8 cellular contexts compared by ENCODE assay signal in the genomic region with DNA sequence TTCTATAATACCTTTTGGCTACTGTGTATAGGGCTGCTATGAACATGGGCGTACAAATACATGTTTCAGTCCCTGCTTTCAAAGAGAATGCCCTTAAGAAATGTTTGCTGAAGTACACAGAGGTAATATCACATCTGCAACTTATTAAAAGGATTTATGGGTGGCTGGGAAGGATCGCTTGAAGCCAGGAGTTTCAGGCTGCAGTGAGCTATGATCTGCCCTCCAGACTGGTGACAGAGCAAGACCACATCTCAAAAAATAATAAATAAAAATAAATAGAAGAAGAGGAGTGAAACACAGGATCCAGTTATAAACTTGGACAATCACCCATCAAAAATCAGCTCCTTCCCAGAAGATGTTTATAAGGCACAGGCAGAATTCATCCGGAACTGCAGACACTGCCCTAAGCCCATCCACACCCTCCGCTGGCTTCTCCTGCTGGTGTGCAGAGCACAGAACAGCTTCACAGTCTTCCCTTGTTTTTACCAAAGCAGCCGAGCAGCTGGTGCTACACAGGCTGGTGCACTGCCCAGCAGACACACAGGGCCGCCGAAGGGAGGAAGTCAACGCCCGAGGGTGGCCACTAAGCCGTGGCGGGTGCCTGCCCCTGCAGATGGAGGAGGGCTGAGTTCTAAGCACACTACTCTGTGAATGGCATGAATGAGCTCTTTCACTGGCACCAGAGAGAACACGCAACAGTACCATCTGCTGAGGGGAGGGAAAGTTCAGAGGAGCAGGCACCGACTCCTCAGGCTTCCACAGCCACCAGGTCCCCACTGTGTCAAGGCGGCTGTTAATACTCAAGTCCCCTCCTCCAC. TPM values are rescaled to one million over a fixed set of nuclear protein-coding genes. Genes with fewer than 3 reads are reported as not detected.
DNase-seq lines count a peak whose midpoint lies in the region; ATAC-seq and TF ChIP-seq lines count a peak whose summit lies in the region.

No MANE protein-coding gene starts in this region.

- H3K9me3 ChIP-seq in body of pancreas (no peaks in the 10 kb centered on the region), vagina (no peaks in the 10 kb centered on the region)

- peak overlapping the region; percentile 73 for H3K4me3 Mint-ChIP-seq in memory B cell

- H3K4me1 Mint-ChIP-seq in memory B cell: peaks cover 81% of the 10 kb centered on the region

- peaks cover 83% of the 10 kb centered on the region for H3K4me1 ChIP-seq in body of pancreas
- peaks cover 100% of the 10 kb centered on the region for H3K4me1 ChIP-seq in vagina

- H3K4me3 ChIP-seq in GM12865 (ENCODE audit: low read depth, low read length) (peak overlapping the region; percentile 7; the same call in 1 of the 2 replicates), body of pancreas (no peak overlapping the region), vagina (peak overlapping the region; percentile 2 to 29)

- H3K27ac ChIP-seq in body of pancreas: peak overlapping the region in 2 of 4 donors; percentile 5 to 9
- peak overlapping the region; percentile 25 for H3K27ac ChIP-seq in vagina

- DNase-seq in GM12865 (ENCODE audit: low read depth) (peak; percentile 54), NCI-H446 (lab: John Stamatoyannopoulos, UW) (peak; percentile 21 to 67), body of pancreas (peak in 2 of 4 donors; percentile 32 to 38), memory B cell (ENCODE audit: low spot score in 2 of 2) (peak; percentile 37 to 52), vagina (ENCODE audit: extremely low spot score in 2 of 2) (no peak), GM13976 (ENCODE audit: low spot score) (no peak), GDM1 (lab: John Stamatoyannopoulos, UW) (no peak)

- H3K27me3 ChIP-seq in body of pancreas (no peaks in the 10 kb centered on the region), vagina (no peaks in the 10 kb centered on the region)

- in situ Hi-C loops in GM13976 (cut with MboI; ENCODE audit: low sequenced_read_pairs, unreplicated experiment): no loop called here

- H3K27me3 Mint-ChIP-seq in memory B cell: no peaks in the 10 kb centered on the region

- ATAC-seq in body of pancreas (peak; percentile 17), memory B cell (ENCODE audit: low read depth) (peak; percentile 59), HG03342 (IDR thresholded peaks at IDR 0.05; ENCODE audit: unreplicated experiment) (no peak)

- intact Hi-C loops in body of pancreas (cut with DNase I) (no loop called here), vagina (cut with DNase I) (no loop called here)

- TF ChIP-seq CTCF in GM12865 (IDR thresholded peaks at IDR 0.05; ENCODE audit: insufficient read depth, low read depth, low read length, missing control alignments): no peak
- TF ChIP-seq CTCF in body of pancreas (IDR thresholded peaks at IDR 0.05): no peak
- no peak for TF ChIP-seq CTCF in vagina (IDR thresholded peaks at IDR 0.05)
- no peak for TF ChIP-seq CTCF in GM13976 (IDR thresholded peaks at IDR 0.05; ENCODE audit: borderline replicate concordance, control extremely low read depth, extremely low read depth, insufficient read depth, missing control alignments)

- whole genome bisulfite sequencing in body of pancreas, 2 donors: 34 to 40% methylated on average over 13 to 14 of the region's 14 CpGs

- no peaks in the 10 kb centered on the region for H3K36me3 ChIP-seq in body of pancreas (replicated peaks in 1 of 2; ENCODE audit: insufficient read depth in 1 of 2, low read depth in 2 of 2)
- no peaks in the 10 kb centered on the region for H3K36me3 ChIP-seq in vagina

- TF ChIP-seq POLR2A in body of pancreas (IDR thresholded peaks at IDR 0.05) (no peak), vagina (IDR thresholded peaks at IDR 0.05) (no peak)

- peak overlapping the region; percentile 80 for H3K27ac Mint-ChIP-seq in memory B cell

- H3K36me3 Mint-ChIP-seq in memory B cell: no peaks in the 10 kb centered on the region

- no peaks in the 10 kb centered on the region for H3K9me3 Mint-ChIP-seq in memory B cell

RNA-seq across cellular contexts. Expression of gene BRD4, which starts 44.0 kb away (rescaled TPM):
- total RNA-seq in body of pancreas (10 to 100 TPM; 15.3 to 33.6 TPM), vagina (53.0 TPM)

RNA-seq across cellular contexts. Expression of gene EPHX3, which starts 56.1 kb away (rescaled TPM):
- total RNA-seq in body of pancreas (not detected), vagina (14.0 TPM)

Comparison
In these comparisons a context has a peak if more than half of its experiments do, and no peak if none do; other contexts are left out.
1. DNase-seq: peak in GM12865 (single experiment), NCI-H446 (2 of 2) and memory B cell (2 of 2); none in vagina (0 of 2), GM13976 (single experiment) and GDM1 (single experiment).
2. H3K4me3 ChIP-seq: peak in GM12865 (single experiment) and vagina (2 of 2); none in body of pancreas (0 of 2).
3. RNA of gene EPHX3, which starts 56.1 kb away (total RNA-seq): 14.0 TPM in vagina (single experiment); not detected in body of pancreas; every median in the first group is over 10 times any median in the second.